Comparison of ENCODE assay signal across 8 cellular contexts in the genomic region with DNA sequence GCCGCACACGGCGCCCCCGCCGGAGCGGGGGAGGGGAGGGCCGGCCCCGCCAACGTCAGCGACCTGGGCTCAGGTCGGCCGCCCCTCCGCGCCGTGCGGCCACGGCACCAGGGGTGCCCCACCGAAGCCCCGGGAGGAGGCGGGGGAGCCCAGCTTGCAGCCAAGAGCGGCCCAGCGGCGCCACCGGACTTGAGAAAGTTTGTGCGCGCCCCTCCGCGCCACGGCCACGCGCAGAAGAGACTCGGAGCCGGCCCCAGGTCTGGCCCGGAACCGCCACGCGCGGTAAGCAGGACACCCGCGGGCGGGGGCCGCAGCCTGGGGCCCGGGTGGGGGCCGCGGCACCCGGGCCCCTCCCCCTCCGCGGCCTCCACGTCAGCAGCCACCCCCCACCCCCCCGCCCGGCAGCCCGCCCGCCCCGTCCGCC. TPM values are rescaled to one million over a fixed set of nuclear protein-coding genes. Genes with fewer than 3 reads are reported as not detected.
DNase-seq lines count a peak whose midpoint lies in the region; ATAC-seq and TF ChIP-seq lines count a peak whose summit lies in the region.

No MANE protein-coding gene starts in this region.

- peak overlapping the region in 2 of 9 donors; percentile 86 to 89 for H3K27ac Mint-ChIP-seq in naive thymus-derived CD4-positive, alpha-beta T cell

- no peaks in the 10 kb centered on the region for H3K27me3 Mint-ChIP-seq in naive thymus-derived CD4-positive, alpha-beta T cell

- peaks cover 0 to 5% (median 0%) of the 10 kb centered on the region in 3 experiments for H3K9me3 ChIP-seq in naive thymus-derived CD4-positive, alpha-beta T cell (ENCODE audit: control insufficient read depth in 2 of 3, low read length in 3 of 3)

- H3K36me3 ChIP-seq in naive thymus-derived CD4-positive, alpha-beta T cell (ENCODE audit: control insufficient read depth in 2 of 3, insufficient read depth in 3 of 3, low read length in 3 of 3) = peaks cover 0 to 14% (median 0%) of the 10 kb centered on the region in 3 experiments

- peaks cover 8 to 16% of the 10 kb centered on the region in 2 donors for H3K4me1 ChIP-seq in naive thymus-derived CD4-positive, alpha-beta T cell (ENCODE audit: control insufficient read depth in 2 of 2, insufficient read depth in 2 of 2, low read length in 2 of 2)

- DNase-seq in NOMO-1 treated with DMSO at 0.1 percent for 48 hours (lab: John Stamatoyannopoulos, UW; ENCODE audit: unreplicated experiment) = peak; percentile 8
- no peak for DNase-seq in NOMO-1 (lab: John Stamatoyannopoulos, UW; ENCODE audit: unreplicated experiment in 2 of 2)
- peak; percentile 45 for DNase-seq in UCSD-AML1 (lab: John Stamatoyannopoulos, UW; ENCODE audit: unreplicated experiment)
- DNase-seq in epithelial cell of esophagus (ENCODE audit: low read depth) = no peak
- peak in 4 of 9 donors; percentile 5 to 17 (median 10) for DNase-seq in naive thymus-derived CD4-positive, alpha-beta T cell
- DNase-seq in GM19240 (ENCODE audit: insufficient read length, low spot score) = no peak
- no peak for DNase-seq in middle frontal gyrus (ENCODE audit: extremely low spot score, low spot score)

- CTCF ChIA-PET in naive thymus-derived CD4-positive, alpha-beta T cell (lab: Charles Lee) = no interaction called here

- intact Hi-C loops in naive thymus-derived CD4-positive, alpha-beta T cell (cut with micrococcal nuclease) = loop anchor here (1.0 to 5.0 kb wide), 7 partner anchors 16 to 430 kb away; partner anchors contain the start of genes FARP2 (in 2 of the 2), HDLBP (in 1 of the 2), ING5 (in 1 of the 2) and SEPTIN2 (in 1 of the 2)

- H3K4me3 ChIP-seq in epithelial cell of esophagus (ENCODE audit: low read length) = peak overlapping the region; percentile 81
- H3K4me3 ChIP-seq in naive thymus-derived CD4-positive, alpha-beta T cell (ENCODE audit: low read length) = peak overlapping the region; percentile 63

- H3K4me3 Mint-ChIP-seq in naive thymus-derived CD4-positive, alpha-beta T cell = peak overlapping the region in 4 of 10 donors; percentile 23 to 95 (median 92)

- H3K36me3 Mint-ChIP-seq in naive thymus-derived CD4-positive, alpha-beta T cell = peaks cover 11 to 31% (median 20%) of the 10 kb centered on the region in 5 donors

- peak overlapping the region; percentile 76 for H3K27ac ChIP-seq in naive thymus-derived CD4-positive, alpha-beta T cell (ENCODE audit: low read depth, low read length)

- peaks cover 0 to 20% (median 8%) of the 10 kb centered on the region in 11 donors for H3K9me3 Mint-ChIP-seq in naive thymus-derived CD4-positive, alpha-beta T cell

- TF ChIP-seq CTCF in epithelial cell of esophagus (IDR thresholded peaks at IDR 0.05; ENCODE audit: insufficient read depth, low read depth, low read length, missing control alignments) = no peak

- H3K27me3 ChIP-seq in naive thymus-derived CD4-positive, alpha-beta T cell (ENCODE audit: control insufficient read depth in 2 of 2, insufficient read depth in 2 of 2, low read length in 2 of 2) = no peaks in the 10 kb centered on the region

- peaks cover 38 to 69% (median 60%) of the 10 kb centered on the region in 7 donors for H3K4me1 Mint-ChIP-seq in naive thymus-derived CD4-positive, alpha-beta T cell

- peak; percentile 27 for ATAC-seq in HG02973 (IDR thresholded peaks at IDR 0.05; ENCODE audit: unreplicated experiment)
- ATAC-seq in naive thymus-derived CD4-positive, alpha-beta T cell = peak; percentile 49

- POLR2A ChIA-PET in naive thymus-derived CD4-positive, alpha-beta T cell (lab: Charles Lee) = interaction anchor here (1.3 kb wide), 1 partner anchor 26 kb away, joined by 3 read pairs; no protein-coding TSS in a partner anchor

RNA-seq across cellular contexts. Expression of gene HDLBP, which starts 43.2 kb away (rescaled TPM):
- total RNA-seq in naive thymus-derived CD4-positive, alpha-beta T cell = 100 to 1,000 TPM; 127 to 231 (median 169) TPM
- polyA plus RNA-seq in naive thymus-derived CD4-positive, alpha-beta T cell = 10 to 100 TPM; 42.8 to 71.8 TPM

RNA-seq across cellular contexts. Expression of gene SEPTIN2, which starts 43.4 kb away (rescaled TPM):
- total RNA-seq in naive thymus-derived CD4-positive, alpha-beta T cell = 100 to 1,000 TPM; 189 to 340 (median 209) TPM
- polyA plus RNA-seq in naive thymus-derived CD4-positive, alpha-beta T cell = 100 to 1,000 TPM; 129 to 134 TPM

Comparison
In these comparisons a context has a peak if more than half of its experiments do, and no peak if none do; other contexts are left out.
1. DNase-seq: peak in NOMO-1 treated with DMSO at 0.1 percent for 48 hours (single experiment) and UCSD-AML1 (single experiment); none in NOMO-1 (0 of 2), epithelial cell of esophagus (single experiment), GM19240 (single experiment) and middle frontal gyrus (single experiment).